In the genomic region with DNA sequence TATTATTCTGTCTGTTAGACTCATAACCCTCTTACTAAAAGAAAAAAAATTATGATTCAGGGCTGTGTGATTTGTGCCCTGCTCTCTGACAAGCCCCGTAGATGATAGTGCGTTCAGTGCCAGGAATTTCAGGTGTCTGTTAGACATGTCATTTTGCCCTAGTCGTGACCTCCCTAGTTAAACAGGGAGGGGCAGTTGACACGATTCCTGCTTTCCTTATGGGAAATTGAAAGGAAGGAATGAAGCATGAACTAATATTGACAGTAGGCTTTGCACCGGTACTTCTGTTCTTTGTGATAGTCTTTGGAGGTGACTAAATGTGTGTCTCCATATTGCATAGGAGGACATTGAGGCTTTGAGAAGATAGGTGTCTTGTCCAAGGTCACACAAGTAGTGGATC, we compare ENCODE assay signal across 1 cellular context.
TF ChIP-seq lines count a peak whose summit lies in the region.

No MANE protein-coding gene starts in this region.

TF ChIP-seq in HepG2, 621 proteins besides CTCF, POLR2A, EP300 and RAD21 (continued from another document and continues in another):
- TF ChIP-seq, protein P1, sequence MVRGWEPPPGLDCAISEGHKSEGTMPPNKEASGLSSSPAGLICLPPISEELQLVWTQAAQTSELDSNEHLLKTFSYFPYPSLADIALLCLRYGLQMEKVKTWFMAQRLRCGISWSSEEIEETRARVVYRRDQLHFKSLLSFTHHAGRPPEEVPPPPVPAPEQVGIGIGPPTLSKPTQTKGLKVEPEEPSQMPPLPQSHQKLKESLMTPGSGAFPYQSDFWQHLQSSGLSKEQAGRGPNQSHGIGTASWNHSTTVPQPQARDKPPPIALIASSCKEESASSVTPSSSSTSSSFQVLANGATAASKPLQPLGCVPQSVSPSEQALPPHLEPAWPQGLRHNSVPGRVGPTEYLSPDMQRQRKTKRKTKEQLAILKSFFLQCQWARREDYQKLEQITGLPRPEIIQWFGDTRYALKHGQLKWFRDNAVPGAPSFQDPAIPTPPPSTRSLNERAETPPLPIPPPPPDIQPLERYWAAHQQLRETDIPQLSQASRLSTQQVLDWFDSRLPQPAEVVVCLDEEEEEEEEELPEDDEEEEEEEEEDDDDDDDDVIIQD (CRISPR knock-in tag; IDR thresholded peaks at IDR 0.05; ENCODE audit: low read depth): no peak; the same call in 1 of the 2 replicates
- TF ChIP-seq ZNF552 (CRISPR knock-in tag; IDR thresholded peaks at IDR 0.05; ENCODE audit: borderline replicate concordance): no peak
- no peak for TF ChIP-seq TCF7L2 (IDR thresholded peaks at IDR 0.05; ENCODE audit: low read depth, low read length)
- no peak for TF ChIP-seq KDM4B (CRISPR knock-in tag; IDR thresholded peaks at IDR 0.05)
- no peak for TF ChIP-seq MLLT10 (CRISPR knock-in tag; IDR thresholded peaks at IDR 0.05)
- peak; percentile 63; the same call in 1 of the 2 replicates for TF ChIP-seq ZNF335 (CRISPR knock-in tag; IDR thresholded peaks at IDR 0.05)
- peak; percentile 59; the same call in 1 of the 2 replicates for TF ChIP-seq GFI1 (CRISPR knock-in tag; IDR thresholded peaks at IDR 0.05; ENCODE audit: borderline replicate concordance)
- TF ChIP-seq PHF21A (CRISPR knock-in tag; IDR thresholded peaks at IDR 0.05): peak; percentile 44; the same call in 1 of the 2 replicates
- no peak for TF ChIP-seq ZNF3 (CRISPR knock-in tag; IDR thresholded peaks at IDR 0.05)
- TF ChIP-seq, protein P2, sequence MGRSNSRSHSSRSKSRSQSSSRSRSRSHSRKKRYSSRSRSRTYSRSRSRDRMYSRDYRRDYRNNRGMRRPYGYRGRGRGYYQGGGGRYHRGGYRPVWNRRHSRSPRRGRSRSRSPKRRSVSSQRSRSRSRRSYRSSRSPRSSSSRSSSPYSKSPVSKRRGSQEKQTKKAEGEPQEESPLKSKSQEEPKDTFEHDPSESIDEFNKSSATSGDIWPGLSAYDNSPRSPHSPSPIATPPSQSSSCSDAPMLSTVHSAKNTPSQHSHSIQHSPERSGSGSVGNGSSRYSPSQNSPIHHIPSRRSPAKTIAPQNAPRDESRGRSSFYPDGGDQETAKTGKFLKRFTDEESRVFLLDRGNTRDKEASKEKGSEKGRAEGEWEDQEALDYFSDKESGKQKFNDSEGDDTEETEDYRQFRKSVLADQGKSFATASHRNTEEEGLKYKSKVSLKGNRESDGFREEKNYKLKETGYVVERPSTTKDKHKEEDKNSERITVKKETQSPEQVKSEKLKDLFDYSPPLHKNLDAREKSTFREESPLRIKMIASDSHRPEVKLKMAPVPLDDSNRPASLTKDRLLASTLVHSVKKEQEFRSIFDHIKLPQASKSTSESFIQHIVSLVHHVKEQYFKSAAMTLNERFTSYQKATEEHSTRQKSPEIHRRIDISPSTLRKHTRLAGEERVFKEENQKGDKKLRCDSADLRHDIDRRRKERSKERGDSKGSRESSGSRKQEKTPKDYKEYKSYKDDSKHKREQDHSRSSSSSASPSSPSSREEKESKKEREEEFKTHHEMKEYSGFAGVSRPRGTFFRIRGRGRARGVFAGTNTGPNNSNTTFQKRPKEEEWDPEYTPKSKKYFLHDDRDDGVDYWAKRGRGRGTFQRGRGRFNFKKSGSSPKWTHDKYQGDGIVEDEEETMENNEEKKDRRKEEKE (IDR thresholded peaks at IDR 0.05): no peak
- TF ChIP-seq TP53 (CRISPR knock-in tag; conservative IDR thresholded peaks at IDR 0.05): no peak
- TF ChIP-seq, protein P3, sequence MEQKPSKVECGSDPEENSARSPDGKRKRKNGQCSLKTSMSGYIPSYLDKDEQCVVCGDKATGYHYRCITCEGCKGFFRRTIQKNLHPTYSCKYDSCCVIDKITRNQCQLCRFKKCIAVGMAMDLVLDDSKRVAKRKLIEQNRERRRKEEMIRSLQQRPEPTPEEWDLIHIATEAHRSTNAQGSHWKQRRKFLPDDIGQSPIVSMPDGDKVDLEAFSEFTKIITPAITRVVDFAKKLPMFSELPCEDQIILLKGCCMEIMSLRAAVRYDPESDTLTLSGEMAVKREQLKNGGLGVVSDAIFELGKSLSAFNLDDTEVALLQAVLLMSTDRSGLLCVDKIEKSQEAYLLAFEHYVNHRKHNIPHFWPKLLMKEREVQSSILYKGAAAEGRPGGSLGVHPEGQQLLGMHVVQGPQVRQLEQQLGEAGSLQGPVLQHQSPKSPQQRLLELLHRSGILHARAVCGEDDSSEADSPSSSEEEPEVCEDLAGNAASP (CRISPR knock-in tag; IDR thresholded peaks at IDR 0.05; ENCODE audit: borderline replicate concordance): peak; percentile 75; the same call in 1 of the 2 replicates
- peak; percentile 37; the same call in 1 of the 2 replicates for TF ChIP-seq NFYC (CRISPR knock-in tag; IDR thresholded peaks at IDR 0.05)
- TF ChIP-seq, protein P4, sequence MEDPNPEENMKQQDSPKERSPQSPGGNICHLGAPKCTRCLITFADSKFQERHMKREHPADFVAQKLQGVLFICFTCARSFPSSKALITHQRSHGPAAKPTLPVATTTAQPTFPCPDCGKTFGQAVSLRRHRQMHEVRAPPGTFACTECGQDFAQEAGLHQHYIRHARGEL (CRISPR knock-in tag; IDR thresholded peaks at IDR 0.05): no peak
- TF ChIP-seq GATAD1 (CRISPR knock-in tag; IDR thresholded peaks at IDR 0.05): no peak
- no peak for TF ChIP-seq SMAD1 (CRISPR knock-in tag; IDR thresholded peaks at IDR 0.05; ENCODE audit: borderline replicate concordance, low read depth)
- TF ChIP-seq ZKSCAN5 (CRISPR knock-in tag; IDR thresholded peaks at IDR 0.05): no peak
- no peak for TF ChIP-seq ZNF790 (CRISPR knock-in tag; IDR thresholded peaks at IDR 0.05; ENCODE audit: borderline replicate concordance)
- TF ChIP-seq ZNF33B (CRISPR knock-in tag; IDR thresholded peaks at IDR 0.05): no peak
- TF ChIP-seq, protein P5, sequence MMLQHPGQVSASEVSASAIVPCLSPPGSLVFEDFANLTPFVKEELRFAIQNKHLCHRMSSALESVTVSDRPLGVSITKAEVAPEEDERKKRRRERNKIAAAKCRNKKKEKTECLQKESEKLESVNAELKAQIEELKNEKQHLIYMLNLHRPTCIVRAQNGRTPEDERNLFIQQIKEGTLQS (CRISPR knock-in tag; IDR thresholded peaks at IDR 0.05): no peak
- no peak for TF ChIP-seq CEBPB (IDR thresholded peaks at IDR 0.05; ENCODE audit: borderline replicate concordance, low read depth, low read length)
- TF ChIP-seq RBAK (CRISPR knock-in tag; IDR thresholded peaks at IDR 0.05): no peak
- no peak for TF ChIP-seq ZNF557 (CRISPR knock-in tag; IDR thresholded peaks at IDR 0.05)
- TF ChIP-seq SOX13 (IDR thresholded peaks at IDR 0.05): peak; percentile 51; the same call in 1 of the 2 replicates
- TF ChIP-seq SOX13 (CRISPR knock-in tag; conservative IDR thresholded peaks at IDR 0.05 in 1 of 2, IDR thresholded peaks at IDR 0.05 in 1 of 2): peak in 1 of 2 experiments; percentile 94; a peak in 2 of 4 replicates
- no peak for TF ChIP-seq ZNF292 (CRISPR knock-in tag; IDR thresholded peaks at IDR 0.05; ENCODE audit: borderline replicate concordance, low read depth)
- no peak for TF ChIP-seq ZNF274 (CRISPR knock-in tag; IDR thresholded peaks at IDR 0.05)
- TF ChIP-seq, protein P6, sequence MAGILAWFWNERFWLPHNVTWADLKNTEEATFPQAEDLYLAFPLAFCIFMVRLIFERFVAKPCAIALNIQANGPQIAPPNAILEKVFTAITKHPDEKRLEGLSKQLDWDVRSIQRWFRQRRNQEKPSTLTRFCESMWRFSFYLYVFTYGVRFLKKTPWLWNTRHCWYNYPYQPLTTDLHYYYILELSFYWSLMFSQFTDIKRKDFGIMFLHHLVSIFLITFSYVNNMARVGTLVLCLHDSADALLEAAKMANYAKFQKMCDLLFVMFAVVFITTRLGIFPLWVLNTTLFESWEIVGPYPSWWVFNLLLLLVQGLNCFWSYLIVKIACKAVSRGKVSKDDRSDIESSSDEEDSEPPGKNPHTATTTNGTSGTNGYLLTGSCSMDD (CRISPR knock-in tag; IDR thresholded peaks at IDR 0.05): no peak
- peak; percentile 85 for TF ChIP-seq TCF7 (IDR thresholded peaks at IDR 0.05; ENCODE audit: low read depth)
- no peak for TF ChIP-seq SSRP1 (CRISPR knock-in tag; IDR thresholded peaks at IDR 0.05)
- TF ChIP-seq, protein P7, sequence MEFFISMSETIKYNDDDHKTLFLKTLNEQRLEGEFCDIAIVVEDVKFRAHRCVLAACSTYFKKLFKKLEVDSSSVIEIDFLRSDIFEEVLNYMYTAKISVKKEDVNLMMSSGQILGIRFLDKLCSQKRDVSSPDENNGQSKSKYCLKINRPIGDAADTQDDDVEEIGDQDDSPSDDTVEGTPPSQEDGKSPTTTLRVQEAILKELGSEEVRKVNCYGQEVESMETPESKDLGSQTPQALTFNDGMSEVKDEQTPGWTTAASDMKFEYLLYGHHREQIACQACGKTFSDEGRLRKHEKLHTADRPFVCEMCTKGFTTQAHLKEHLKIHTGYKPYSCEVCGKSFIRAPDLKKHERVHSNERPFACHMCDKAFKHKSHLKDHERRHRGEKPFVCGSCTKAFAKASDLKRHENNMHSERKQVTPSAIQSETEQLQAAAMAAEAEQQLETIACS (CRISPR knock-in tag; IDR thresholded peaks at IDR 0.05): no peak
- TF ChIP-seq, protein P8, sequence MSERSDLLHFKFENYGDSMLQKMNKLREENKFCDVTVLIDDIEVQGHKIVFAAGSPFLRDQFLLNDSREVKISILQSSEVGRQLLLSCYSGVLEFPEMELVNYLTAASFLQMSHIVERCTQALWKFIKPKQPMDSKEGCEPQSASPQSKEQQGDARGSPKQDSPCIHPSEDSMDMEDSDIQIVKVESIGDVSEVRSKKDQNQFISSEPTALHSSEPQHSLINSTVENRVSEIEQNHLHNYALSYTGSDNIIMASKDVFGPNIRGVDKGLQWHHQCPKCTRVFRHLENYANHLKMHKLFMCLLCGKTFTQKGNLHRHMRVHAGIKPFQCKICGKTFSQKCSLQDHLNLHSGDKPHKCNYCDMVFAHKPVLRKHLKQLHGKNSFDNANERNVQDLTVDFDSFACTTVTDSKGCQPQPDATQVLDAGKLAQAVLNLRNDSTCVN (CRISPR knock-in tag; IDR thresholded peaks at IDR 0.05; ENCODE audit: borderline replicate concordance): no peak
- TF ChIP-seq RBM39 (IDR thresholded peaks at IDR 0.05; ENCODE audit: low read depth, low read length, poor library complexity, severe bottlenecking): no peak
- no peak for TF ChIP-seq ZNF253 (CRISPR knock-in tag; IDR thresholded peaks at IDR 0.05; ENCODE audit: borderline replicate concordance)
- TF ChIP-seq KDM6A (CRISPR knock-in tag; IDR thresholded peaks at IDR 0.05; ENCODE audit: low read depth): no peak
- no peak for TF ChIP-seq ZBTB20 (CRISPR knock-in tag; IDR thresholded peaks at IDR 0.05; ENCODE audit: borderline replicate concordance, low read depth)
- TF ChIP-seq KDM3A (CRISPR knock-in tag; IDR thresholded peaks at IDR 0.05; ENCODE audit: low read depth): no peak
- TF ChIP-seq HOXD1 (CRISPR knock-in tag; IDR thresholded peaks at IDR 0.05): no peak
- TF ChIP-seq ZNF232 (CRISPR knock-in tag; IDR thresholded peaks at IDR 0.05; ENCODE audit: borderline replicate concordance): no peak
- no peak for TF ChIP-seq ZNF431 (CRISPR knock-in tag; IDR thresholded peaks at IDR 0.05; ENCODE audit: borderline replicate concordance, low read depth)
- no peak for TF ChIP-seq MTA3 (CRISPR knock-in tag; IDR thresholded peaks at IDR 0.05)
- TF ChIP-seq, protein P9, sequence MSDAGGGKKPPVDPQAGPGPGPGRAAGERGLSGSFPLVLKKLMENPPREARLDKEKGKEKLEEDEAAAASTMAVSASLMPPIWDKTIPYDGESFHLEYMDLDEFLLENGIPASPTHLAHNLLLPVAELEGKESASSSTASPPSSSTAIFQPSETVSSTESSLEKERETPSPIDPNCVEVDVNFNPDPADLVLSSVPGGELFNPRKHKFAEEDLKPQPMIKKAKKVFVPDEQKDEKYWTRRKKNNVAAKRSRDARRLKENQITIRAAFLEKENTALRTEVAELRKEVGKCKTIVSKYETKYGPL (CRISPR knock-in tag; IDR thresholded peaks at IDR 0.05): no peak
- no peak for TF ChIP-seq SALL2 (CRISPR knock-in tag; IDR thresholded peaks at IDR 0.05)
- TF ChIP-seq, protein P10, sequence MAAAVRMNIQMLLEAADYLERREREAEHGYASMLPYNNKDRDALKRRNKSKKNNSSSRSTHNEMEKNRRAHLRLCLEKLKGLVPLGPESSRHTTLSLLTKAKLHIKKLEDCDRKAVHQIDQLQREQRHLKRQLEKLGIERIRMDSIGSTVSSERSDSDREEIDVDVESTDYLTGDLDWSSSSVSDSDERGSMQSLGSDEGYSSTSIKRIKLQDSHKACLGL (CRISPR knock-in tag; IDR thresholded peaks at IDR 0.05): no peak
- no peak for TF ChIP-seq NFE2L2 (IDR thresholded peaks at IDR 0.05; ENCODE audit: low read length)
- TF ChIP-seq SPEN (CRISPR knock-in tag; IDR thresholded peaks at IDR 0.05; ENCODE audit: low read depth): no peak
- TF ChIP-seq HDAC6 (IDR thresholded peaks at IDR 0.05; ENCODE audit: low read depth, low read length): no peak
- TF ChIP-seq, protein P11, sequence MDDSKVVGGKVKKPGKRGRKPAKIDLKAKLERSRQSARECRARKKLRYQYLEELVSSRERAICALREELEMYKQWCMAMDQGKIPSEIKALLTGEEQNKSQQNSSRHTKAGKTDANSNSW (CRISPR knock-in tag; IDR thresholded peaks at IDR 0.05; ENCODE audit: borderline replicate concordance): no peak
- TF ChIP-seq, protein P12, sequence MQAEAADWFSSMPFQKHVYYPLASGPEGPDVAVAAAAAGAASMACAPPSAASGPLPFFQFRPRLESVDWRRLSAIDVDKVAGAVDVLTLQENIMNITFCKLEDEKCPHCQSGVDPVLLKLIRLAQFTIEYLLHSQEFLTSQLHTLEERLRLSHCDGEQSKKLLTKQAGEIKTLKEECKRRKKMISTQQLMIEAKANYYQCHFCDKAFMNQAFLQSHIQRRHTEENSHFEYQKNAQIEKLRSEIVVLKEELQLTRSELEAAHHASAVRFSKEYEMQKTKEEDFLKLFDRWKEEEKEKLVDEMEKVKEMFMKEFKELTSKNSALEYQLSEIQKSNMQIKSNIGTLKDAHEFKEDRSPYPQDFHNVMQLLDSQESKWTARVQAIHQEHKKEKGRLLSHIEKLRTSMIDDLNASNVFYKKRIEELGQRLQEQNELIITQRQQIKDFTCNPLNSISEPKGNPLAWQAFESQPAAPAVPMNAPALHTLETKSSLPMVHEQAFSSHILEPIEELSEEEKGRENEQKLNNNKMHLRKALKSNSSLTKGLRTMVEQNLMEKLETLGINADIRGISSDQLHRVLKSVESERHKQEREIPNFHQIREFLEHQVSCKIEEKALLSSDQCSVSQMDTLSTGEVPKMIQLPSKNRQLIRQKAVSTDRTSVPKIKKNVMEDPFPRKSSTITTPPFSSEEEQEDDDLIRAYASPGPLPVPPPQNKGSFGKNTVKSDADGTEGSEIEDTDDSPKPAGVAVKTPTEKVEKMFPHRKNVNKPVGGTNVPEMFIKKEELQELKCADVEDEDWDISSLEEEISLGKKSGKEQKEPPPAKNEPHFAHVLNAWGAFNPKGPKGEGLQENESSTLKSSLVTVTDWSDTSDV (CRISPR knock-in tag; IDR thresholded peaks at IDR 0.05): no peak
- TF ChIP-seq ZNF30 (CRISPR knock-in tag; IDR thresholded peaks at IDR 0.05): no peak
- TF ChIP-seq NR1H2 (CRISPR knock-in tag; IDR thresholded peaks at IDR 0.05; ENCODE audit: borderline replicate concordance, low read depth): no peak
- no peak for TF ChIP-seq U2AF1 (optimal IDR thresholded peaks at IDR 0.05; ENCODE audit: low read depth, low read length)
- TF ChIP-seq, protein P13, sequence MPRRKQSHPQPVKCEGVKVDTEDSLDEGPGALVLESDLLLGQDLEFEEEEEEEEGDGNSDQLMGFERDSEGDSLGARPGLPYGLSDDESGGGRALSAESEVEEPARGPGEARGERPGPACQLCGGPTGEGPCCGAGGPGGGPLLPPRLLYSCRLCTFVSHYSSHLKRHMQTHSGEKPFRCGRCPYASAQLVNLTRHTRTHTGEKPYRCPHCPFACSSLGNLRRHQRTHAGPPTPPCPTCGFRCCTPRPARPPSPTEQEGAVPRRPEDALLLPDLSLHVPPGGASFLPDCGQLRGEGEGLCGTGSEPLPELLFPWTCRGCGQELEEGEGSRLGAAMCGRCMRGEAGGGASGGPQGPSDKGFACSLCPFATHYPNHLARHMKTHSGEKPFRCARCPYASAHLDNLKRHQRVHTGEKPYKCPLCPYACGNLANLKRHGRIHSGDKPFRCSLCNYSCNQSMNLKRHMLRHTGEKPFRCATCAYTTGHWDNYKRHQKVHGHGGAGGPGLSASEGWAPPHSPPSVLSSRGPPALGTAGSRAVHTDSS (CRISPR knock-in tag; conservative IDR thresholded peaks at IDR 0.05): no peak
